10 cellular contexts compared by ENCODE assay signal in the genomic region with DNA sequence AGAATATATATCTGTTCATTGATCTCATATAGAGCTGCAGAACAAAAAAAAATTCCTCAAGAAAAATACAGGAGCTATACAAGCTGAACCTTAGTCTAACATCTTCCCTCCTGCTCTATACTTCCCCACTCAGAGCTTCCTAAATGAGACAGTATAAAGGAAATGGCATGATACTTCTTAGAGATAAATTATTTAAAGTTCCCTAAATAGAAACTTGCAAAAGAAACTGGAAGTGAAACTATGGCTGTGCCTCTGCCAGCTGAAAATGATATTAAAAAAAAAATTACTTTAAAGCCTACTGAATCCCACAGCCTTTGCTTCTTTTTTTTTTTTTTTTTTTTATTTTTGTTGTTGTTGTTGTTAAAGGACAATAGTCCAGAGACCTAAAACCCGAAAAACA. TPM values are rescaled to one million over a fixed set of nuclear protein-coding genes. Genes with fewer than 3 reads are reported as not detected.
DNase-seq lines count a peak whose midpoint lies in the region; ATAC-seq, FAIRE-seq and TF ChIP-seq lines count a peak whose summit lies in the region.
"Had no signal": no experiment of that assay in that cellular context is flagged by ENCODE, and none has a peak within 500 bp of the region (broad histone marks: within the 10 kb centered on the region; RNA-seq: fewer than 3 reads in every experiment).

No MANE protein-coding gene starts in this region.

- H3K4me3 ChIP-seq in NB4 (ENCODE audit: low read depth, low read length) (no peak overlapping the region), body of pancreas (no peak overlapping the region), neutrophil (ENCODE audit: low read depth in 1 of 2, low read length in 1 of 2) (no peak overlapping the region), WERI-Rb-1 (ENCODE audit: low read depth, low read length) (no peak overlapping the region)

- H3K36me3 ChIP-seq in body of pancreas (replicated peaks in 1 of 2; ENCODE audit: insufficient read depth in 1 of 2, low read depth in 2 of 2): peaks cover 0 to 5% of the 10 kb centered on the region in 2 donors
- peaks cover 12% of the 10 kb centered on the region for H3K36me3 ChIP-seq in neutrophil
- peaks cover 25% of the 10 kb centered on the region for H3K36me3 ChIP-seq in WERI-Rb-1

- ATAC-seq in body of pancreas (no peak), HG03095 (IDR thresholded peaks at IDR 0.05; ENCODE audit: unreplicated experiment) (no peak)
- ATAC-seq: Panc1 had no signal

- H3K4me1 ChIP-seq in body of pancreas (peaks cover 41% of the 10 kb centered on the region), neutrophil (ENCODE audit: control insufficient read depth in 1 of 2, insufficient read depth in 1 of 2, low read depth in 1 of 2, low read length in 1 of 2) (peaks cover 9 to 10% of the 10 kb centered on the region in 2 experiments)

- H3K27me3 ChIP-seq in body of pancreas: no peaks in the 10 kb centered on the region
- H3K27me3 ChIP-seq in neutrophil: no peaks in the 10 kb centered on the region
- no peaks in the 10 kb centered on the region for H3K27me3 ChIP-seq in WERI-Rb-1 (ENCODE audit: insufficient read depth, low read depth, severe bottlenecking)

- DNase-seq in GM12891 (ENCODE audit: insufficient read length, low spot score) (no peak), NB4 (ENCODE audit: low read depth) (peak; percentile 41), body of pancreas (no peak), NCI-H2029 treated with DMSO at 0.1 percent for 48 hours (lab: John Stamatoyannopoulos, UW) (no peak), WERI-Rb-1 (no peak)
- DNase-seq: activated CD8-positive, alpha-beta memory T cell treated with anti-CD3 and anti-CD28 coated beads, Interleukin-2, amount 50 U/mL, for 4 hours; posterior cingulate gyrus had no signal

- intact Hi-C loops in body of pancreas (cut with DNase I): no loop called here

- no peak for FAIRE-seq in GM12891 (lab: Jason Lieb, UNC)

- TF ChIP-seq CTCF in NB4 (IDR thresholded peaks at IDR 0.05; ENCODE audit: low read depth, low read length) (no peak), body of pancreas (IDR thresholded peaks at IDR 0.05) (no peak), neutrophil (IDR thresholded peaks at IDR 0.05) (no peak), WERI-Rb-1 (IDR thresholded peaks at IDR 0.05; ENCODE audit: low read depth, low read length) (no peak)

- H3K9me3 ChIP-seq in body of pancreas (no peaks in the 10 kb centered on the region), neutrophil (no peaks in the 10 kb centered on the region), WERI-Rb-1 (ENCODE audit: severe bottlenecking) (no peaks in the 10 kb centered on the region)

- WGBS in body of pancreas, 2 donors: 46 to 59% methylated on average over 1 of the region's 1 CpG

- H3K27ac ChIP-seq in body of pancreas (peak overlapping the region in 3 of 4 donors; percentile 15 to 69 (median 18)), neutrophil (peak overlapping the region; percentile 56), WERI-Rb-1 (no peak overlapping the region)

- TF ChIP-seq POLR2A in GM12891 (IDR thresholded peaks at IDR 0.05; ENCODE audit: low read depth, low read length): no peak
- no peak for TF ChIP-seq POLR2A in NB4 (IDR thresholded peaks at IDR 0.05; ENCODE audit: extremely low read depth, insufficient read length)
- TF ChIP-seq POLR2A in body of pancreas (IDR thresholded peaks at IDR 0.05): no peak

TF ChIP-seq in GM12891, 5 proteins besides CTCF, POLR2A, EP300 and RAD21:
- TF ChIP-seq POU2F2 (IDR thresholded peaks at IDR 0.05; ENCODE audit: low read depth, low read length) (no peak), SPI1 (IDR thresholded peaks at IDR 0.05; ENCODE audit: low read depth, low read length) (peak; percentile 50; the same call in 1 of the 2 replicates), POLR2AphosphoS5 (IDR thresholded peaks at IDR 0.05; ENCODE audit: low read depth, low read length) (no peak), PAX5 (IDR thresholded peaks at IDR 0.05; ENCODE audit: insufficient read depth, low read length, severe bottlenecking) (no peak), TAF1 (IDR thresholded peaks at IDR 0.05; ENCODE audit: low read depth, low read length) (no peak)

RNA-seq across cellular contexts. Expression of gene NEK9, which starts 11.6 kb away (rescaled TPM):
- polyA plus RNA-seq in GM12891 (2012; ENCODE audit: low read depth, missing spikeins): 39.9 TPM
- 10 to 100 TPM; 26.4 to 38.4 TPM for total RNA-seq in body of pancreas

RNA-seq across cellular contexts. Expression of gene TMED10, which starts 37.9 kb away (rescaled TPM):
- 90.2 TPM for polyA plus RNA-seq in GM12891 (2012; ENCODE audit: low read depth, missing spikeins)
- total RNA-seq in body of pancreas: 100 to 1,000 TPM; 150 to 243 TPM
